ENCODE assay signal across 26 cellular contexts in genomic region chr22:30429887-30430286, GRCh38. TPM values are rescaled to one million over a fixed set of nuclear protein-coding genes. Genes with fewer than 3 reads are reported as not detected.
DNase-seq lines count a peak whose midpoint lies in the region; ATAC-seq and TF ChIP-seq lines count a peak whose summit lies in the region.
"Had no signal": no experiment of that assay in that cellular context is flagged by ENCODE, and none has a peak within 500 bp of the region (broad histone marks: within the 10 kb centered on the region; RNA-seq: fewer than 3 reads in every experiment).

No MANE protein-coding gene starts in this region.

- no CpG with 5 or more reads among the region's 4 CpGs for WGBS in trophoblast cell (ENCODE audit: extremely low coverage, insufficient coverage, insufficient read length)

- H3K79me2 ChIP-seq in trophoblast cell (ENCODE audit: control insufficient read depth, insufficient read depth, low read length, poor library complexity) = no peaks in the 10 kb centered on the region

- no peak overlapping the region for H2AK5ac ChIP-seq in trophoblast cell (ENCODE audit: low read length)

- peaks cover 4 to 20% of the 10 kb centered on the region in 2 donors for H3K36me3 Mint-ChIP-seq in CD4-positive, alpha-beta memory T cell
- H3K36me3 Mint-ChIP-seq in endothelial cell (ENCODE audit: low read depth, unreplicated experiment) (peaks cover 8% of the 10 kb centered on the region), nephron (ENCODE audit: low read depth) (peaks cover 4% of the 10 kb centered on the region)

- TF ChIP-seq CTCF in RWPE1 (conservative IDR thresholded peaks at IDR 0.05; ENCODE audit: low read depth) (no peak), endothelial cell (IDR thresholded peaks at IDR 0.05; ENCODE audit: unreplicated experiment) (no peak), nephron (IDR thresholded peaks at IDR 0.05; ENCODE audit: unreplicated experiment in 3 of 3) (no peak)

- no peak overlapping the region for H3K27ac ChIP-seq in CD4-positive, alpha-beta memory T cell (ENCODE audit: low read depth, low read length)
- H3K27ac ChIP-seq in RWPE1 (peak overlapping the region; percentile 45; the same call in 1 of the 2 replicates), trophoblast cell (ENCODE audit: low read depth, low read length) (no peak overlapping the region)
- H3K27ac ChIP-seq: HL-60, Peyer's patch, SK-N-MC had no signal

- DNase-seq in CD4-positive, alpha-beta memory T cell = no peak
- DNase-seq in RWPE1 (ENCODE audit: low spot score) (no peak), endothelial cell (ENCODE audit: low spot score) (no peak), trophoblast cell (no peak)
- no peak for DNase-seq in stimulated activated naive CD8-positive, alpha-beta T cell treated with anti-CD3 and anti-CD28 coated beads, Interleukin-15, Interleukin-2, amounts not matched to agents 100 U/mL and 50 U/mL, for 24 hours
- DNase-seq: ACHN; AML-193; Calu3; EL; HCEC 1CT; Karpas-422; NCI-H1436 treated with DMSO at 0.1 percent for 48 hours; NCI-H2029 treated with DMSO at 0.1 percent for 48 hours; NCI-H2171; NCI-H446; NCI-H526 treated with DMSO at 0.1 percent for 48 hours; NK-92 treated with Interleukin-12 subunit alpha and Interleukin-12 subunit beta, amount 100 ng/mL, for 24 hours; Peyer's patch; SHP77 had no signal

- intact Hi-C loops in CD4-positive, alpha-beta memory T cell (cut with micrococcal nuclease) = loop anchor here (10.0 kb wide), 1 partner anchor 665 kb away; the partner anchor contains the start of genes UQCR10 and ZMAT5

- peaks cover 7% of the 10 kb centered on the region for H3K79me1 ChIP-seq in trophoblast cell (ENCODE audit: low read length)

- ATAC-seq in stimulated activated naive CD8-positive, alpha-beta T cell treated with anti-CD3 and anti-CD28 coated beads, Interleukin-15, Interleukin-2, amounts not matched to agents 100 U/mL and 50 U/mL, for 24 hours = no peak
- no peak for ATAC-seq in GM18868 (IDR thresholded peaks at IDR 0.05; ENCODE audit: unreplicated experiment)

- H3K4ac ChIP-seq in trophoblast cell (ENCODE audit: low read depth, low read length) = no peak overlapping the region

- H3K23ac ChIP-seq in trophoblast cell (ENCODE audit: low read length) = no peak overlapping the region

- H3K27me3 ChIP-seq in CD4-positive, alpha-beta memory T cell (ENCODE audit: insufficient read depth, low read length) = no peaks in the 10 kb centered on the region
- no peaks in the 10 kb centered on the region for H3K27me3 ChIP-seq in trophoblast cell (ENCODE audit: insufficient read depth, low read length)
- H3K27me3 ChIP-seq: Peyer's patch had no signal

- no peaks in the 10 kb centered on the region for H3K27me3 Mint-ChIP-seq in CD4-positive, alpha-beta memory T cell
- H3K27me3 Mint-ChIP-seq in endothelial cell (ENCODE audit: unreplicated experiment) (peaks cover 8% of the 10 kb centered on the region), nephron (ENCODE audit: low read depth) (no peaks in the 10 kb centered on the region)

- H3K4me2 ChIP-seq in trophoblast cell (ENCODE audit: low read length) = no peak overlapping the region

- H3K4me1 Mint-ChIP-seq in CD4-positive, alpha-beta memory T cell = peaks cover 15 to 41% (median 26%) of the 10 kb centered on the region in 4 donors
- H3K4me1 Mint-ChIP-seq in endothelial cell (ENCODE audit: unreplicated experiment) (peaks cover 20% of the 10 kb centered on the region), nephron (peaks cover 12% of the 10 kb centered on the region)

- H2BK120ac ChIP-seq in trophoblast cell (ENCODE audit: insufficient read depth, low read length, poor library complexity) = no peak overlapping the region

- no peaks in the 10 kb centered on the region for H3K36me3 ChIP-seq in CD4-positive, alpha-beta memory T cell (ENCODE audit: insufficient read depth, low read length)
- H3K36me3 ChIP-seq in trophoblast cell (ENCODE audit: control insufficient read depth in 1 of 2, insufficient read depth in 2 of 2, low read length in 2 of 2) = peaks cover 7 to 8% of the 10 kb centered on the region in 2 experiments

- H3K4me1 ChIP-seq in CD4-positive, alpha-beta memory T cell (ENCODE audit: insufficient read depth, low read length) = peaks cover 30% of the 10 kb centered on the region
- H3K4me1 ChIP-seq in trophoblast cell (ENCODE audit: control insufficient read depth in 1 of 2, insufficient read depth in 2 of 2, low read length in 2 of 2) = peaks cover 7 to 20% of the 10 kb centered on the region in 2 experiments

- H2AFZ ChIP-seq in trophoblast cell (ENCODE audit: insufficient read depth, low read length, poor library complexity) = no peak overlapping the region

- H3K14ac ChIP-seq in trophoblast cell (ENCODE audit: low read length) = no peak overlapping the region

- no peaks in the 10 kb centered on the region for H3K9me3 ChIP-seq in CD4-positive, alpha-beta memory T cell (ENCODE audit: control insufficient read depth in 1 of 2, low read length in 2 of 2)
- peaks cover 4% of the 10 kb centered on the region for H3K9me3 ChIP-seq in trophoblast cell (ENCODE audit: insufficient read depth, low read depth, low read length)
- H3K9me3 ChIP-seq: Peyer's patch had no signal

- H2BK12ac ChIP-seq in trophoblast cell (ENCODE audit: low read length) = no peak overlapping the region

- no peak overlapping the region for H3K9ac ChIP-seq in trophoblast cell (ENCODE audit: low read length)

- H3K18ac ChIP-seq in trophoblast cell (ENCODE audit: low read length) = no peak overlapping the region

- no peak overlapping the region for H4K12ac ChIP-seq in trophoblast cell (ENCODE audit: low read depth, low read length)

- no peak overlapping the region for H4K8ac ChIP-seq in trophoblast cell (ENCODE audit: low read depth, low read length)

- peak overlapping the region in 1 of 8 donors; percentile 38 for H3K4me3 Mint-ChIP-seq in CD4-positive, alpha-beta memory T cell
- H3K4me3 Mint-ChIP-seq in endothelial cell (ENCODE audit: unreplicated experiment) (peak overlapping the region; percentile 10), nephron (peak overlapping the region in 2 of 3 experiments; percentile 24 to 49)
- H3K4me3 Mint-ChIP-seq: CD14-positive monocyte had no signal

- no peak overlapping the region for H4K91ac ChIP-seq in trophoblast cell (ENCODE audit: low read depth, low read length)

- H3K9me3 Mint-ChIP-seq in CD4-positive, alpha-beta memory T cell = no peaks in the 10 kb centered on the region
- H3K9me3 Mint-ChIP-seq in endothelial cell (ENCODE audit: unreplicated experiment) (no peaks in the 10 kb centered on the region), nephron (no peaks in the 10 kb centered on the region)

- H2BK5ac ChIP-seq in trophoblast cell (ENCODE audit: low read depth, low read length, poor library complexity) = no peak overlapping the region

- CTCF ChIA-PET in CD4-positive, alpha-beta memory T cell (lab: Charles Lee; ENCODE audit: partially characterized antibody) = no interaction called here
- CTCF ChIA-PET in RWPE1 (lab: Yijun Ruan, JAX) = interaction anchor here (0.6 kb wide), 1 partner anchor 55 kb away, joined by 3 read pairs; no protein-coding TSS in a partner anchor

- peak overlapping the region in 4 of 7 donors; percentile 5 to 94 (median 89) for H3K27ac Mint-ChIP-seq in CD4-positive, alpha-beta memory T cell
- no peak overlapping the region for H3K27ac Mint-ChIP-seq in endothelial cell (ENCODE audit: unreplicated experiment)
- no peak overlapping the region for H3K27ac Mint-ChIP-seq in nephron

- H3K4me3 ChIP-seq in CD4-positive, alpha-beta memory T cell (ENCODE audit: low read length in 2 of 2) = no peak overlapping the region
- H3K4me3 ChIP-seq in trophoblast cell (ENCODE audit: low read depth, low read length) = no peak overlapping the region
- H3K4me3 ChIP-seq: Peyer's patch, SK-N-MC had no signal

- POLR2A ChIA-PET in CD4-positive, alpha-beta memory T cell (lab: Charles Lee; ENCODE audit: partially characterized antibody) = no interaction called here
- POLR2A ChIA-PET in RWPE1 (lab: Yijun Ruan, JAX; ENCODE audit: low non-redundant PET) = no interaction called here

RNA-seq across cellular contexts. Expression of gene MTFP1, which starts 4.3 kb away (rescaled TPM):
- 10 to 100 TPM; 13.5 to 15.7 TPM for total RNA-seq in CD4-positive, alpha-beta memory T cell
- polyA plus RNA-seq in CD4-positive, alpha-beta memory T cell = 10 to 100 TPM; 31.1 to 47.4 TPM
- total RNA-seq in endothelial cell (ENCODE audit: unreplicated experiment) = 30.2 TPM
- 11.9 and 12.6 TPM in 2 replicates for polyA plus RNA-seq in trophoblast cell (2013)

RNA-seq across cellular contexts. Expression of gene SEC14L2, which starts 33.1 kb away (rescaled TPM):
- total RNA-seq in CD4-positive, alpha-beta memory T cell = 1 to 10 TPM; 6.0 to 8.6 TPM
- polyA plus RNA-seq in CD4-positive, alpha-beta memory T cell = 10 to 100 TPM in 1 of 2 donors, 1 to 10 TPM in 1; 9.7 to 13.8 TPM
- 3.9 TPM for total RNA-seq in endothelial cell (ENCODE audit: unreplicated experiment)
- polyA plus RNA-seq in trophoblast cell (2013) = 0.74 and 1.5 TPM in 2 replicates

RNA-seq across cellular contexts. Expression of gene SEC14L3, which starts 41.9 kb away (rescaled TPM):
- total RNA-seq in CD4-positive, alpha-beta memory T cell = not detected
- polyA plus RNA-seq in CD4-positive, alpha-beta memory T cell = not detected
- total RNA-seq in endothelial cell (ENCODE audit: unreplicated experiment) = not detected
- not detected in 2 replicates for polyA plus RNA-seq in trophoblast cell (2013)
- total RNA-seq: Calu3, HT1080, MCF 10A, Peyer's patch had no signal
- polyA plus RNA-seq: CD14-positive monocyte had no signal

RNA-seq across cellular contexts. Expression of gene RNF215, which starts 42.7 kb away (rescaled TPM):
- total RNA-seq in CD4-positive, alpha-beta memory T cell = 1 to 10 TPM; 6.1 to 6.6 TPM
- under 1 TPM; 0.29 to 0.53 TPM for polyA plus RNA-seq in CD4-positive, alpha-beta memory T cell
- total RNA-seq in endothelial cell (ENCODE audit: unreplicated experiment) = 39.1 TPM
- polyA plus RNA-seq in trophoblast cell (2013) = 7.3 and 7.8 TPM in 2 replicates

Comparison
In these comparisons a context has a peak if more than half of its experiments do, and no peak if none do; other contexts are left out.
1. H3K27ac Mint-ChIP-seq: peak in CD4-positive, alpha-beta memory T cell (4 of 7); none in endothelial cell (single experiment) and nephron (0 of 3).